In the genomic region with DNA sequence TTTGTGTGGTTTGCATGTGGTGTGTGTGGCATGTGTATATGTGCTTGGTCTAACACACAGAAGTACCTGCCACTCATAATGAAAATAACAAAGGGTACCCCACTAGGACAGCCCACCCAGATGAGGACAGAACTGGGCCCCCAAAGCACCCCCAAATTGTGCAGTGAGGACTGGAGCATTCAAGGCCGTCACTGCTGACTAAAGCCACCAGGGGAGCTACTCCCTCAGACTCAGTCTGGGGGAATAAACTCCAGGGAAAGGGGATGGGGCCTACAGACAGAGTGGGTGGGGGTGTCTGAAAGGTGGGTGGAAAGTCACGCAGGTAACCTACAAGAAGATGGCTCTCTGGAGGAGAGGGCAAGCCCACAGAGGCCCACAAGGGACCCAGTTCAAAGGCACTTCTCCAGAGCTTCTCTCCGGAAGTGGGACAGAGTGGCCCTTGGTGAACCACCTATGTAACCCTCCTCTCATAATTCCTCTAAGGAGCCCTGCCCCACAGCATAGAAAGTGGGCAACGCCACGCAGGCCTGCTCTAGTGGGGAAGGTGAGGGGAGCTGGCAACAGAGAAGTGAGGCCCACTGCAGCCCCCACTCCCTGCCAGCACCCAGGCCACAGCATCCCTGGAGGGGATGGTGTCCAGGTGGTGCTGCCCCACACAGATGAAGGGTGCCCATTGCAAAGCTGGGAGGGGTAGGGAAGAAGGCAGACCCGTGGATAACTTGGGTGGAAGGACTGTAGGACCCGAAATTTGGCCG, we compare ENCODE assay signal across 27 cellular contexts.
A peak's percentile ranks its signal among the peaks of the same experiment; 100 is the strongest.
DNase-seq lines count a peak whose midpoint lies in the region; ATAC-seq and TF ChIP-seq lines count a peak whose summit lies in the region.
"Had no signal": no experiment of that assay in that cellular context is flagged by ENCODE, and none has a peak within 500 bp of the region (broad histone marks: within the 10 kb centered on the region; RNA-seq: fewer than 3 reads in every experiment).

No MANE protein-coding gene starts in this region.

- BruUV-seq in OCI-LY7 (replicated peaks; lab: Mats Ljungman, UMichigan): no TSS peak

- TF ChIP-seq POLR2A in gastrocnemius medialis (IDR thresholded peaks at IDR 0.05): no peak

- in situ Hi-C loops in gastrocnemius medialis (cut with MboI; ENCODE audit: low sequenced_read_pairs in 4 of 4): no loop called here

- H3K4me1 Mint-ChIP-seq in glutamatergic neuron (ENCODE audit: low read depth, unreplicated experiment): peaks cover 27% of the 10 kb centered on the region
- H3K4me1 Mint-ChIP-seq: CD4-positive, alpha-beta memory T cell; IgD-negative memory B cell; naive B cell had no signal

- H3K4me3 Mint-ChIP-seq in glutamatergic neuron (ENCODE audit: unreplicated experiment): no peak overlapping the region
- H3K4me3 Mint-ChIP-seq: CD4-positive, alpha-beta memory T cell; IgD-negative memory B cell; naive B cell had no signal

- H3K36me3 ChIP-seq in OCI-LY7 (ENCODE audit: insufficient read depth, low read length) (no peaks in the 10 kb centered on the region), gastrocnemius medialis (no peaks in the 10 kb centered on the region)
- H3K36me3 ChIP-seq: esophagus squamous epithelium, MG63, thoracic aorta had no signal

- no peak overlapping the region for H3K27ac Mint-ChIP-seq in glutamatergic neuron (ENCODE audit: unreplicated experiment)
- H3K27ac Mint-ChIP-seq: CD4-positive, alpha-beta memory T cell; IgD-negative memory B cell; naive B cell had no signal

- DNase-seq in AG09319 (ENCODE audit: extremely low read depth, low read depth): no peak
- DNase-seq in GM12865 (ENCODE audit: low read depth): no peak
- DNase-seq in OCI-LY7 (ENCODE audit: low spot score): no peak
- no peak for DNase-seq in glutamatergic neuron
- no peak for DNase-seq in gastrocnemius medialis
- no peak for DNase-seq in epidermal melanocyte (ENCODE audit: insufficient read length, low spot score)
- DNase-seq in NCI-H2107 (lab: John Stamatoyannopoulos, UW): no peak
- no peak for DNase-seq in retina
- DNase-seq: activated CD4-positive, alpha-beta T cell treated with anti-CD3 and anti-CD28 coated beads, Interleukin-2, amount 50 U/mL, for 4 hours; activated naive CD4-positive, alpha-beta T cell; activated T-cell treated with anti-CD3 and anti-CD28 coated beads, Interleukin-2, amount 50 U/mL, for 1 hour; amniotic stem cell; CD4-positive, alpha-beta memory T cell; DMS53; esophagus squamous epithelium; left cardiac atrium; mesenchymal stem cell; MG63; naive B cell; NCI-H1694; NCI-H774; stimulated activated CD4-positive, alpha-beta T cell treated with anti-CD3 and anti-CD28 coated beads, Interleukin-2, amount 100 ng/mL, for 24 hours; stimulated activated naive CD4-positive, alpha-beta T cell had no signal

- CTCF ChIA-PET in OCI-LY7 (lab: Charles Lee; ENCODE audit: unreplicated experiment): no interaction called here

- no peaks in the 10 kb centered on the region for H3K36me3 Mint-ChIP-seq in glutamatergic neuron (ENCODE audit: unreplicated experiment)
- H3K36me3 Mint-ChIP-seq: CD4-positive, alpha-beta memory T cell; IgD-negative memory B cell; naive B cell had no signal

- no peaks in the 10 kb centered on the region for H3K9me3 ChIP-seq in OCI-LY7 (ENCODE audit: low read length)
- H3K9me3 ChIP-seq in gastrocnemius medialis: no peaks in the 10 kb centered on the region
- H3K9me3 ChIP-seq: esophagus squamous epithelium, MG63, thoracic aorta had no signal

- H3K4me3 ChIP-seq in GM12865 (ENCODE audit: low read depth, low read length): no peak overlapping the region
- H3K4me3 ChIP-seq in OCI-LY7 (ENCODE audit: low read depth, low read length, poor library complexity, severe bottlenecking): no peak overlapping the region
- H3K4me3 ChIP-seq in gastrocnemius medialis: no peak overlapping the region
- H3K4me3 ChIP-seq: esophagus squamous epithelium, MG63, thoracic aorta had no signal

- no peak for ATAC-seq in gastrocnemius medialis
- ATAC-seq: left cardiac atrium had no signal

- H2AFZ ChIP-seq in OCI-LY7 (ENCODE audit: low read length): no peak overlapping the region
- H2AFZ ChIP-seq: parathyroid adenoma had no signal

- no peaks in the 10 kb centered on the region for H3K79me2 ChIP-seq in OCI-LY7 (ENCODE audit: insufficient read depth, low read depth, low read length)
- H3K79me2 ChIP-seq: parathyroid adenoma had no signal

- H3K27me3 Mint-ChIP-seq in glutamatergic neuron (ENCODE audit: unreplicated experiment): peaks cover 8% of the 10 kb centered on the region

- H4K20me1 ChIP-seq in OCI-LY7 (ENCODE audit: insufficient read depth, low read length): no peaks in the 10 kb centered on the region

- peak; percentile 4; the same call in 1 of the 2 replicates for TF ChIP-seq CTCF in AG09319 (IDR thresholded peaks at IDR 0.05; ENCODE audit: low read depth, low read length)
- TF ChIP-seq CTCF in GM12865 (IDR thresholded peaks at IDR 0.05; ENCODE audit: insufficient read depth, low read depth, low read length, missing control alignments): peak; percentile 5
- peak; percentile 63 for TF ChIP-seq CTCF in OCI-LY7 (conservative IDR thresholded peaks at IDR 0.05; ENCODE audit: low read length)
- peak; percentile 52 for TF ChIP-seq CTCF in glutamatergic neuron (IDR thresholded peaks at IDR 0.05; ENCODE audit: partially characterized antibody, unreplicated experiment)
- no peak for TF ChIP-seq CTCF in gastrocnemius medialis (IDR thresholded peaks at IDR 0.05 in 4 of 5, conservative IDR thresholded peaks at IDR 0.05 in 1 of 5)

- no peak overlapping the region for H3K4me2 ChIP-seq in OCI-LY7 (ENCODE audit: low read length)

- H3K9me3 Mint-ChIP-seq in glutamatergic neuron (ENCODE audit: unreplicated experiment): peaks cover 3% of the 10 kb centered on the region
- H3K9me3 Mint-ChIP-seq: CD4-positive, alpha-beta memory T cell; IgD-negative memory B cell; naive B cell had no signal

- no peak overlapping the region for H3K27ac ChIP-seq in OCI-LY7 (ENCODE audit: low read depth, low read length, poor library complexity, severe bottlenecking)
- H3K27ac ChIP-seq in gastrocnemius medialis: no peak overlapping the region
- H3K27ac ChIP-seq: esophagus squamous epithelium, HL-60, parathyroid adenoma, thoracic aorta had no signal

- no peaks in the 10 kb centered on the region for H3K9me2 ChIP-seq in OCI-LY7 (ENCODE audit: insufficient read depth, low read length)

- intact Hi-C loops in OCI-LY7 (cut with micrococcal nuclease; ENCODE audit: unreplicated experiment): no loop called here
- intact Hi-C loops in gastrocnemius medialis (cut with DNase I; ENCODE audit: low total_unique reads): no loop called here

- POLR2A ChIA-PET in OCI-LY7 (lab: Charles Lee): no interaction called here

- H3K4me1 ChIP-seq in OCI-LY7 (ENCODE audit: insufficient read depth, low read length, poor library complexity, severe bottlenecking) (no peaks in the 10 kb centered on the region), gastrocnemius medialis (no peaks in the 10 kb centered on the region)
- H3K4me1 ChIP-seq: esophagus squamous epithelium, parathyroid adenoma had no signal

- no peaks in the 10 kb centered on the region for H3K27me3 ChIP-seq in gastrocnemius medialis
- H3K27me3 ChIP-seq: MG63 had no signal

Comparison
In these comparisons a context has a peak if more than half of its experiments do, and no peak if none do; other contexts are left out.
1. CTCF ChIP-seq: peak in AG09319 (single experiment), GM12865 (single experiment), OCI-LY7 (single experiment) and glutamatergic neuron (single experiment); none in gastrocnemius medialis (0 of 5).